1 cellular context compared by ENCODE assay signal in the genomic region with DNA sequence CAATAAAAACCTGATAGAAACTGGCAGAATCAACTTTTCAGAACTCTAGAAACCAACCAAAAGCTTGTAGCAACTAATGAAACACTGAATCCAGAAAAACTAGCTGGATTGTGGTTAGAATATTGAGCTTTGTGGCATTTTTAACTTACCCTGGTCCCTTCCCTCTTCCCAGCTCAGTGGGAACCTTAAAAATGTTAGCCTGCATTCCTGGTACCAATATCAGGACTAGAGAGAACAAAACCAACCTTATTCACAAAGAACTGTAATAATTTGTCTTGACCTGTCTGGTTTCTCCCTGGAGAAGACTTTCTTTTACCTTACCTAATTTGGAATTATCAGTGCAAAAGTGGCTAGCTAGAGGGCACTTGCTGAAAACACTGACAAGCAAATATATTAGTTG.
TF ChIP-seq lines count a peak whose summit lies in the region.

No MANE protein-coding gene starts in this region.

TF ChIP-seq in GM12891, 5 proteins besides CTCF, POLR2A, EP300 and RAD21:
- no peak for TF ChIP-seq TAF1 (IDR thresholded peaks at IDR 0.05; ENCODE audit: low read depth, low read length)
- TF ChIP-seq SPI1 (IDR thresholded peaks at IDR 0.05; ENCODE audit: low read depth, low read length), result no peak
- TF ChIP-seq POU2F2 (IDR thresholded peaks at IDR 0.05; ENCODE audit: low read depth, low read length), result no peak
- no peak for TF ChIP-seq POLR2AphosphoS5 (IDR thresholded peaks at IDR 0.05; ENCODE audit: low read depth, low read length)
- no peak for TF ChIP-seq PAX5 (IDR thresholded peaks at IDR 0.05; ENCODE audit: insufficient read depth, low read length, severe bottlenecking)
